ENCODE assay signal across 8 cellular contexts in the genomic region with DNA sequence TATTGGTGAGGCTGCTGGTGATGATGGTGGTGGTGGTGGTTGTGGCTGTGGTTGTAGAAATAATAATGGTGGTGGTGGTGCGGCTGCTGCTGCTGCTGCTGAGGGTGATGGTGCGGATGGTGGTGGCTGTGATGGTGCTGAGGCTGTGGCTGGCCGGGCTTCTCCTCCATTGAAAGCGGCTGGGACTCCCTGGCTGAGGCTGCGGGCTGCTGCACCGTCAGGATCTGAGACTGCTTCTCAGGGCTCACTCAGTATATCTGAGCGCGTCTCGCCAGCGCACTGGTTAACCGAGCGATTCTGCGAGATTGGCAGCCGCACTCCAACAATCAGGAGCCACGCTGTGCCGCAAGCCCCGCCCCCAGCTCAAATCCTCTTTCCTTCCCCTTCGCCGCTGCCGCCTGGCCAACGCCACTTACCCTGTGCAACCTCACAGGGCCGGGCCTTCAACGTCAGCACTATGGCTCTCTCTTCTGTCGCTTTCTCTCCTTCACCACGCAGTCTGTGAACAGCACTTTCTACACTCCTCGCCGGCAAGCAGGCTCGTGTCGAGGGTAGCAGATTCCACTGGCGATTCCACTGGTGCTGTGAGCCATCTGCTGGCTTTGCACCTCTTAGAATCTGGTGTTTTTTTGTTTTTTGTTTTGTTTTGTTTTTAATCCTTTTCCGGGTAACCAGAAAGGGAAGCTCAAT. TPM values are rescaled to one million over a fixed set of nuclear protein-coding genes. Genes with fewer than 3 reads are reported as not detected.
A peak's percentile ranks its signal among the peaks of the same experiment; 100 is the strongest.
DNase-seq lines count a peak whose midpoint lies in the region; ATAC-seq and TF ChIP-seq lines count a peak whose summit lies in the region.

A gene with protein sequence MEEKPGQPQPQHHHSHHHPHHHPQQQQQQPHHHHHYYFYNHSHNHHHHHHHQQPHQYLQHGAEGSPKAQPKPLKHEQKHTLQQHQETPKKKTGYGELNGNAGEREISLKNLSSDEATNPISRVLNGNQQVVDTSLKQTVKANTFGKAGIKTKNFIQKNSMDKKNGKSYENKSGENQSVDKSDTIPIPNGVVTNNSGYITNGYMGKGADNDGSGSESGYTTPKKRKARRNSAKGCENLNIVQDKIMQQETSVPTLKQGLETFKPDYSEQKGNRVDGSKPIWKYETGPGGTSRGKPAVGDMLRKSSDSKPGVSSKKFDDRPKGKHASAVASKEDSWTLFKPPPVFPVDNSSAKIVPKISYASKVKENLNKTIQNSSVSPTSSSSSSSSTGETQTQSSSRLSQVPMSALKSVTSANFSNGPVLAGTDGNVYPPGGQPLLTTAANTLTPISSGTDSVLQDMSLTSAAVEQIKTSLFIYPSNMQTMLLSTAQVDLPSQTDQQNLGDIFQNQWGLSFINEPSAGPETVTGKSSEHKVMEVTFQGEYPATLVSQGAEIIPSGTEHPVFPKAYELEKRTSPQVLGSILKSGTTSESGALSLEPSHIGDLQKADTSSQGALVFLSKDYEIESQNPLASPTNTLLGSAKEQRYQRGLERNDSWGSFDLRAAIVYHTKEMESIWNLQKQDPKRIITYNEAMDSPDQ (minus strand): TSS at position 259 of the 690 bp plus-strand sequence. CDS start 89 bp downstream, at position 170.

- peak within 1 kb of the TSS; percentile 87 for H2AFZ ChIP-seq in PC-9

- intact Hi-C loops in PC-9 (cut with micrococcal nuclease; ENCODE audit: unreplicated experiment) (loop anchor here (2.0 to 5.0 kb wide), 4 partner anchors 77 to 273 kb away; a partner anchor contains a TSS), mucosa of descending colon (cut with DNase I, micrococcal nuclease) (loop anchor here in 1 of 2 donors (10.0 kb wide), 1 partner anchor 139 kb away; no protein-coding TSS in a partner anchor)

- ATAC-seq in GM21619 (IDR thresholded peaks at IDR 0.05; ENCODE audit: unreplicated experiment) (peak; percentile 75), mucosa of descending colon (peak; percentile 92)

- H3K27ac ChIP-seq in PC-9: peak within 1 kb of the TSS; percentile 78
- H3K27ac ChIP-seq in epithelial cell of prostate: peak within 1 kb of the TSS; percentile 98

- DNase-seq in DMS153 (lab: John Stamatoyannopoulos, UW): peak; percentile 99
- peak; percentile 98 for DNase-seq in Jurkat, Clone E6-1 (ENCODE audit: low read depth, low spot score)
- peak; percentile 93 to 98 for DNase-seq in PC-9
- DNase-seq in activated T-cell treated with anti-CD3 and anti-CD28 coated beads, Interleukin-2, amount 50 U/mL, for 1 hour: peak; percentile 97
- DNase-seq in epithelial cell of prostate (ENCODE audit: low read depth, low spot score): peak; percentile 91
- DNase-seq in mucosa of descending colon: peak; percentile 99
- peak; percentile 97 for DNase-seq in stimulated activated CD8-positive, alpha-beta memory T cell treated with anti-CD3 and anti-CD28 coated beads, Interleukin-4, amount 100 ng/mL, for 24 hours (ENCODE audit: low read depth)

- H3K79me2 ChIP-seq in PC-9 (ENCODE audit: low read depth): peaks cover 46% of the 10 kb centered on the region

- H3K9me2 ChIP-seq in PC-9 (ENCODE audit: insufficient read depth): no peaks in the 10 kb centered on the region

- BruUV-seq in PC-9 (replicated peaks; lab: Mats Ljungman, UMichigan): no TSS peak

- TF ChIP-seq CTCF in PC-9 (conservative IDR thresholded peaks at IDR 0.05) (no peak), mucosa of descending colon (IDR thresholded peaks at IDR 0.05) (no peak)

- H3F3A ChIP-seq in PC-9 (ENCODE audit: insufficient read depth, low read depth): peaks cover 18% of the 10 kb centered on the region

- POLR2A ChIA-PET in PC-9 (lab: Charles Lee; ENCODE audit: unreplicated experiment): interaction anchor here (0.5 to 1.0 kb wide), 29 partner anchors 9 to 1144 kb away, joined by 3 to 21 read pairs (median 4); a partner anchor contains a TSS

- H3K4me2 ChIP-seq in PC-9: peak within 1 kb of the TSS; percentile 77

- no peaks in the 10 kb centered on the region for H3K27me3 ChIP-seq in PC-9 (ENCODE audit: insufficient read depth, low read depth)

- no peaks in the 10 kb centered on the region for H3K9me3 ChIP-seq in PC-9 (ENCODE audit: insufficient read depth, low read depth)
- no peaks in the 10 kb centered on the region for H3K9me3 ChIP-seq in mucosa of descending colon

- peaks cover 11% of the 10 kb centered on the region for H3K36me3 ChIP-seq in PC-9 (ENCODE audit: low read depth)
- H3K36me3 ChIP-seq in mucosa of descending colon (ENCODE audit: low read depth): no peaks in the 10 kb centered on the region

- peak within 1 kb of the TSS; percentile 94 for H3K4me3 ChIP-seq in Jurkat, Clone E6-1 (ENCODE audit: low read length)
- H3K4me3 ChIP-seq in PC-9 (peak within 1 kb of the TSS; percentile 92), mucosa of descending colon (peak within 1 kb of the TSS; percentile 97)

- peaks cover 33% of the 10 kb centered on the region for H3K4me1 ChIP-seq in PC-9 (replicated peaks; ENCODE audit: insufficient read depth)
- peaks cover 27% of the 10 kb centered on the region for H3K4me1 ChIP-seq in mucosa of descending colon (ENCODE audit: low read depth)

- peaks cover 32% of the 10 kb centered on the region for H4K20me1 ChIP-seq in PC-9 (ENCODE audit: insufficient read depth)

- CTCF ChIA-PET in PC-9 (lab: Charles Lee): interaction anchor here (0.6 kb wide), 2 partner anchors 96 to 952 kb away, joined by 3 to 4 read pairs; a partner anchor contains a TSS

RNA-seq across cellular contexts. Expression of the gene that starts here (rescaled TPM):
- 37.0 TPM for polyA plus RNA-seq in Jurkat, Clone E6-1 (2012; ENCODE audit: insufficient read depth, insufficient read length)
- total RNA-seq in PC-9 (2021) (46.8 and 73.1 TPM in 2 replicates), mucosa of descending colon (10 to 100 TPM; 45.3 to 47.5 (median 45.9) TPM)

Comparison
In these comparisons a context has a peak if more than half of its experiments do, and no peak if none do; other contexts are left out.
1. Peak in every context shown above with its lines: DNase-seq, ATAC-seq, H3K4me3 ChIP-seq and H3K27ac ChIP-seq.